ENCODE assay signal across 1 cellular context in the genomic region with DNA sequence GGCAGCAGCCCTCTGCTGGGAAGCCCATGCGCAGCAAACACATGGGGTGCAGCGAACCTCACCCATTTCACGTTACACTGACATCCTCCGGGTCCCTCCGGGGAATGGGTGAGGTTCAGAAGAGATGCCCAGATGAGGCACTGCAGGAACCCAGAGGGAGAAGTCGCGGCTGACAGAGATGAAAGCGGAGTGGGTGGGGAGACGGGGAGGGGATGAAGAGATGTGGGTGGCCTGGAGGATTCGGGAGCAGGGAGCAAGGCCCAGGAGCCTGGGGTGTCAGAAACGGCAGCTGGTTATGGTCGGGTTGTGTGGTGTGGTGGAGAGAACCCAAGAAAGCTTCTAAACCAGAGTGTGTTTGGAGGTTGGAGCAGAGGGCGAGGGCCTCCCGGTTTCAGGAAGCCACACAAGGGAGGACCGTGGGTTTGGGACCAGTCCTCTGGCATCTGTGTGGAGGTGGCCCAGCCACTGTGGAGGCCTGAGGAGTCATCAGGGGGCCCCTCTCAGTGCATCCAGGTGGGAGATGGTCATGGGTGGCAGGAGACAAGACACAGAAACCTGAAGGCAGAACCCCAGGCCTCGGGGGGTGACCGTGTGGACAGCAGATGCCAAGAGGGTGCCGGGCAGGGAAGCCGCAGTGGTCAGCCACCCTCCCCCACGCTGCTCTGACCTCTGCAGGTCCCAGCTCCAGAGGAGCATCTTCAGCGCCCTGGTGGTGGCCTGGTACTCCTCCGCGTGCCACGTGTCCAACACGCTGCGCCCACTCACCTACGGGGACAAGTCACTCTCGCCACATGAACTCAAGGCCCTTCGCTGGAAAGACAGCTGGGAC.
TF ChIP-seq lines count a peak whose summit lies in the region.

No MANE protein-coding gene starts in this region.

TF ChIP-seq in GM12878, 131 proteins besides CTCF, POLR2A, EP300 and RAD21:
- TF ChIP-seq HDAC6 (IDR thresholded peaks at IDR 0.05; ENCODE audit: unreplicated experiment) (no peak), SREBF2 (IDR thresholded peaks at IDR 0.05; ENCODE audit: low read length) (no peak), BACH1 (IDR thresholded peaks at IDR 0.05; ENCODE audit: borderline replicate concordance) (no peak), YY1 (IDR thresholded peaks at IDR 0.05; ENCODE audit: low read depth, low read length) (no peak), USF2 (IDR thresholded peaks at IDR 0.05; ENCODE audit: borderline replicate concordance, low read depth, low read length) (no peak), LARP7 (IDR thresholded peaks at IDR 0.05) (no peak), FOS (IDR thresholded peaks at IDR 0.05; ENCODE audit: borderline replicate concordance, extremely low read depth, insufficient read length) (no peak), SREBF1 (IDR thresholded peaks at IDR 0.05; ENCODE audit: low read length) (no peak)
- TF ChIP-seq, protein P1, sequence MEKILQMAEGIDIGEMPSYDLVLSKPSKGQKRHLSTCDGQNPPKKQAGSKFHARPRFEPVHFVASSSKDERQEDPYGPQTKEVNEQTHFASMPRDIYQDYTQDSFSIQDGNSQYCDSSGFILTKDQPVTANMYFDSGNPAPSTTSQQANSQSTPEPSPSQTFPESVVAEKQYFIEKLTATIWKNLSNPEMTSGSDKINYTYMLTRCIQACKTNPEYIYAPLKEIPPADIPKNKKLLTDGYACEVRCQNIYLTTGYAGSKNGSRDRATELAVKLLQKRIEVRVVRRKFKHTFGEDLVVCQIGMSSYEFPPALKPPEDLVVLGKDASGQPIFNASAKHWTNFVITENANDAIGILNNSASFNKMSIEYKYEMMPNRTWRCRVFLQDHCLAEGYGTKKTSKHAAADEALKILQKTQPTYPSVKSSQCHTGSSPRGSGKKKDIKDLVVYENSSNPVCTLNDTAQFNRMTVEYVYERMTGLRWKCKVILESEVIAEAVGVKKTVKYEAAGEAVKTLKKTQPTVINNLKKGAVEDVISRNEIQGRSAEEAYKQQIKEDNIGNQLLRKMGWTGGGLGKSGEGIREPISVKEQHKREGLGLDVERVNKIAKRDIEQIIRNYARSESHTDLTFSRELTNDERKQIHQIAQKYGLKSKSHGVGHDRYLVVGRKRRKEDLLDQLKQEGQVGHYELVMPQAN (conservative IDR thresholded peaks at IDR 0.05), result no peak
- TF ChIP-seq, protein P2, sequence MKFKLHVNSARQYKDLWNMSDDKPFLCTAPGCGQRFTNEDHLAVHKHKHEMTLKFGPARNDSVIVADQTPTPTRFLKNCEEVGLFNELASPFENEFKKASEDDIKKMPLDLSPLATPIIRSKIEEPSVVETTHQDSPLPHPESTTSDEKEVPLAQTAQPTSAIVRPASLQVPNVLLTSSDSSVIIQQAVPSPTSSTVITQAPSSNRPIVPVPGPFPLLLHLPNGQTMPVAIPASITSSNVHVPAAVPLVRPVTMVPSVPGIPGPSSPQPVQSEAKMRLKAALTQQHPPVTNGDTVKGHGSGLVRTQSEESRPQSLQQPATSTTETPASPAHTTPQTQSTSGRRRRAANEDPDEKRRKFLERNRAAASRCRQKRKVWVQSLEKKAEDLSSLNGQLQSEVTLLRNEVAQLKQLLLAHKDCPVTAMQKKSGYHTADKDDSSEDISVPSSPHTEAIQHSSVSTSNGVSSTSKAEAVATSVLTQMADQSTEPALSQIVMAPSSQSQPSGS (IDR thresholded peaks at IDR 0.05; ENCODE audit: low read length), result no peak
